Comparison of ENCODE assay signal across 13 cellular contexts in the genomic region with DNA sequence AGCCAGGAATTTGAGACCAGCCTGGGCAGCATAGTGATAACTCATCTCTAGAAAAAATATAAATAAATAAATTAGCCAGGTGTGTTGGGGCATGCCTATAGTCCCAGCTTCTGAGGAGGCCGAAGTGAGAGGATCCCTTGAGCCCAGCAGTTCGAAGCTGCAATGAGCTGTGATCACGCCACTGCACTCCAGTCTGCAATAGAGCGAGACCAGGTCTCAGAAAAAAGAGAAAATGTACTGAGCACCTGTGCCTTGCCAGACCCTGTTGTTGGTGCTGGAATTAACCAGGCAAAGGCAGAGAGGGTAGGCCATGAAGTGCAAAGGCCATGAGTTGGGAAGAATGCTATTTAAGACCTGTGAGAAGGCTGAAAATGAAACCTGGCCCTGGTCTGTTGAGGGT. TPM values are rescaled to one million over a fixed set of nuclear protein-coding genes. Genes with fewer than 3 reads are reported as not detected.
DNase-seq lines count a peak whose midpoint lies in the region; ATAC-seq and TF ChIP-seq lines count a peak whose summit lies in the region.
"Had no signal": no experiment of that assay in that cellular context is flagged by ENCODE, and none has a peak within 500 bp of the region (broad histone marks: within the 10 kb centered on the region; RNA-seq: fewer than 3 reads in every experiment).

No MANE protein-coding gene starts in this region.

- H3K27ac ChIP-seq in BLaER1 treated with 17β-estradiol and CSF1 and Interleukin-3, amounts not matched to agents 10 nM and 100 nM, result no peak overlapping the region
- H3K27ac ChIP-seq in neural progenitor cell (no peak overlapping the region), osteoblast (ENCODE audit: low read depth, low read length) (no peak overlapping the region)

- POLR2A ChIA-PET in Caco-2 (lab: Charles Lee), result no interaction called here
- POLR2A ChIA-PET in WTC11 (lab: Charles Lee), result no interaction called here

- H3K27me3 ChIP-seq in BLaER1 treated with 17β-estradiol and CSF1 and Interleukin-3, amounts not matched to agents 10 nM and 100 nM, result no peaks in the 10 kb centered on the region
- no peaks in the 10 kb centered on the region for H3K27me3 ChIP-seq in Caco-2 (replicated peaks; ENCODE audit: control insufficient read depth, insufficient read depth, low read length)
- H3K27me3 ChIP-seq in neural progenitor cell, result no peaks in the 10 kb centered on the region
- H3K27me3 ChIP-seq in osteoblast (ENCODE audit: insufficient read depth, low read length), result no peaks in the 10 kb centered on the region

- peak overlapping the region in 8 of 11 experiments; percentile 0 to 97 (median 26); a peak in 6 of 22 replicates for H3K9ac ChIP-seq in BLaER1 treated with 17β-estradiol and CSF1 and Interleukin-3, amounts not matched to agents 10 nM and 100 nM
- H3K9ac ChIP-seq in neural progenitor cell, result no peak overlapping the region

- peak overlapping the region; percentile 56 for H3K27ac Mint-ChIP-seq in Caco-2 (ENCODE audit: unreplicated experiment)
- 0 out of 2 replicates have a peak overlapping the region, but pooled peaks have one; percentile 45 for H3K27ac Mint-ChIP-seq in WTC11
- no peak overlapping the region for H3K27ac Mint-ChIP-seq in neural progenitor cell
- H3K27ac Mint-ChIP-seq: CD8-positive, alpha-beta T cell had no signal

- no peak for ATAC-seq in WTC11
- ATAC-seq: CD8-positive, alpha-beta T cell had no signal

- peaks cover 31% of the 10 kb centered on the region for H3F3A ChIP-seq in neural progenitor cell (ENCODE audit: low read depth)

- H3K4me1 Mint-ChIP-seq in Caco-2 (ENCODE audit: low read depth, unreplicated experiment) (peaks cover 13% of the 10 kb centered on the region), WTC11 (peaks cover 8% of the 10 kb centered on the region), neural progenitor cell (peaks cover 32% of the 10 kb centered on the region)

- H2AFZ ChIP-seq in neural progenitor cell (replicated peaks) (no peak overlapping the region), osteoblast (ENCODE audit: low read length) (no peak overlapping the region)

- H3K4me3 ChIP-seq in BLaER1 treated with 17β-estradiol and CSF1 and Interleukin-3, amounts not matched to agents 10 nM and 100 nM, result no peak overlapping the region
- H3K4me3 ChIP-seq in Caco-2 (ENCODE audit: low read depth, low read length) (no peak overlapping the region), neural progenitor cell (no peak overlapping the region), osteoblast (ENCODE audit: insufficient read depth, low read length) (no peak overlapping the region)

- no peaks in the 10 kb centered on the region for H3K27me3 Mint-ChIP-seq in Caco-2 (ENCODE audit: insufficient read depth, unreplicated experiment)
- H3K27me3 Mint-ChIP-seq in WTC11 (ENCODE audit: low read depth), result no peaks in the 10 kb centered on the region
- H3K27me3 Mint-ChIP-seq in neural progenitor cell (ENCODE audit: insufficient read depth, low read depth), result peaks cover 20% of the 10 kb centered on the region
- H3K27me3 Mint-ChIP-seq: B cell had no signal

- H3K36me3 Mint-ChIP-seq in Caco-2 (ENCODE audit: insufficient read depth, unreplicated experiment) (peaks cover 89% of the 10 kb centered on the region), WTC11 (peaks cover 53% of the 10 kb centered on the region), neural progenitor cell (peaks cover 32% of the 10 kb centered on the region)

- H3K9me3 Mint-ChIP-seq in Caco-2 (ENCODE audit: unreplicated experiment), result no peaks in the 10 kb centered on the region
- no peaks in the 10 kb centered on the region for H3K9me3 Mint-ChIP-seq in WTC11
- no peaks in the 10 kb centered on the region for H3K9me3 Mint-ChIP-seq in neural progenitor cell
- H3K9me3 Mint-ChIP-seq: CD8-positive, alpha-beta T cell had no signal

- TF ChIP-seq CTCF in Caco-2 (IDR thresholded peaks at IDR 0.05; ENCODE audit: insufficient read depth in 1 of 2, low read depth in 1 of 2, low read length in 1 of 2, severe bottlenecking in 1 of 2, unreplicated experiment in 1 of 2) (no peak), WTC11 (IDR thresholded peaks at IDR 0.05) (no peak), neural progenitor cell (IDR thresholded peaks at IDR 0.05) (no peak), osteoblast (IDR thresholded peaks at IDR 0.05; ENCODE audit: extremely low read depth, low read depth, low read length) (no peak)

- peak overlapping the region in 2 of 11 experiments; percentile 2 to 10; a peak in 1 of 22 replicates for H3K4me2 ChIP-seq in BLaER1 treated with 17β-estradiol and CSF1 and Interleukin-3, amounts not matched to agents 10 nM and 100 nM
- H3K4me2 ChIP-seq in neural progenitor cell (no peak overlapping the region), osteoblast (ENCODE audit: insufficient read depth, low read length) (no peak overlapping the region)

- intact Hi-C loops in Caco-2 (cut with micrococcal nuclease; ENCODE audit: unreplicated experiment), result no loop called here

- peaks cover 30 to 74% (median 50%) of the 10 kb centered on the region in 10 experiments for H3K4me1 ChIP-seq in BLaER1 treated with 17β-estradiol and CSF1 and Interleukin-3, amounts not matched to agents 10 nM and 100 nM
- H3K4me1 ChIP-seq in Caco-2 (peaks cover 11% of the 10 kb centered on the region; the same call in 1 of the 2 replicates), neural progenitor cell (peaks cover 22% of the 10 kb centered on the region), osteoblast (ENCODE audit: insufficient read depth, low read length) (peaks cover 19% of the 10 kb centered on the region)

- peaks cover 29% of the 10 kb centered on the region for H3K79me2 ChIP-seq in neural progenitor cell (ENCODE audit: low read depth)
- H3K79me2 ChIP-seq in osteoblast (ENCODE audit: insufficient read depth, low read length), result peaks cover 22% of the 10 kb centered on the region

- H3K9me3 ChIP-seq in BLaER1 treated with 17β-estradiol and CSF1 and Interleukin-3, amounts not matched to agents 10 nM and 100 nM (replicated peaks in 1 of 11), result no peaks in the 10 kb centered on the region
- H3K9me3 ChIP-seq in Caco-2 (no peaks in the 10 kb centered on the region), neural progenitor cell (ENCODE audit: low read depth) (no peaks in the 10 kb centered on the region), osteoblast (ENCODE audit: low read depth, low read length) (no peaks in the 10 kb centered on the region)

- H3K36me3 ChIP-seq in BLaER1 treated with 17β-estradiol and CSF1 and Interleukin-3, amounts not matched to agents 10 nM and 100 nM, result peaks cover 63 to 69% (median 65%) of the 10 kb centered on the region in 11 experiments
- H3K36me3 ChIP-seq in Caco-2 (ENCODE audit: control insufficient read depth, insufficient read depth, low read length), result peaks cover 9% of the 10 kb centered on the region
- H3K36me3 ChIP-seq in neural progenitor cell, result peaks cover 4% of the 10 kb centered on the region
- peaks cover 64% of the 10 kb centered on the region for H3K36me3 ChIP-seq in osteoblast (ENCODE audit: insufficient read depth, low read length)

- H3K4me3 Mint-ChIP-seq in Caco-2 (ENCODE audit: unreplicated experiment) (no peak overlapping the region), WTC11 (no peak overlapping the region), neural progenitor cell (peak overlapping the region; percentile 97)

- BruUV-seq in Caco-2 (replicated peaks; lab: Mats Ljungman, UMichigan), result no TSS peak

- CTCF ChIA-PET in Caco-2 (lab: Charles Lee) (no interaction called here), WTC11 (lab: Charles Lee) (no interaction called here)

- H4K20me1 ChIP-seq in BLaER1 treated with 17β-estradiol and CSF1 and Interleukin-3, amounts not matched to agents 10 nM and 100 nM, result peaks cover 39 to 72% (median 67%) of the 10 kb centered on the region in 11 experiments
- H4K20me1 ChIP-seq in neural progenitor cell (ENCODE audit: low read depth) (peaks cover 55% of the 10 kb centered on the region), osteoblast (ENCODE audit: insufficient read depth, low read length) (peaks cover 32% of the 10 kb centered on the region)

- DNase-seq in Caco-2 (no peak), WTC11 (ENCODE audit: low spot score) (no peak), neural progenitor cell (ENCODE audit: low spot score) (no peak), osteoblast (ENCODE audit: insufficient read length, low spot score, missing footprints) (no peak), hepatic stellate cell (ENCODE audit: low spot score) (no peak)
- no peak for DNase-seq in effector CD8-positive, alpha-beta T cell (lab: John Stamatoyannopoulos, UW)
- DNase-seq: CD8-positive, alpha-beta T cell; KBM-7; NCI-H1417 treated with DMSO at 0.1 percent for 48 hours; NCI-H2081; NCI-H510A treated with DMSO at 0.1 percent for 48 hours had no signal

TF ChIP-seq in WTC11, 78 proteins besides CTCF, POLR2A, EP300 and RAD21 (continues in another document):
- TF ChIP-seq ZNF232 (CRISPR knock-in tag; IDR thresholded peaks at IDR 0.05) (no peak), NR3C1 (CRISPR knock-in tag; conservative IDR thresholded peaks at IDR 0.05; ENCODE audit: low read depth) (no peak), SMAD4 (CRISPR knock-in tag; IDR thresholded peaks at IDR 0.05) (no peak)

RNA-seq across cellular contexts. Expression of a gene that starts 2.7 kb away (rescaled TPM):
- total RNA-seq in Caco-2 (2022), result 74.6 and 81.3 TPM in 2 replicates
- 70.4 to 72.6 TPM (median 71.9 TPM) in 3 replicates for total RNA-seq in WTC11 (2021)
- 50.3 and 107 TPM in 2 replicates for total RNA-seq in neural progenitor cell (ENCODE audit: low replicate concordance)
- 63.6 and 66.2 TPM in 2 replicates for total RNA-seq in osteoblast

RNA-seq across cellular contexts. Expression of a gene that starts 16.5 kb away (rescaled TPM):
- 3.6 and 3.9 TPM in 2 replicates for total RNA-seq in Caco-2 (2022)
- total RNA-seq in WTC11 (2021), result 1.1 to 1.4 TPM (median 1.1 TPM) in 3 replicates
- 0.69 and 0.74 TPM in 2 replicates for total RNA-seq in neural progenitor cell (ENCODE audit: low replicate concordance)
- 0.59 and 0.72 TPM in 2 replicates for total RNA-seq in osteoblast

RNA-seq across cellular contexts. Expression of a gene that starts 26.1 kb away (rescaled TPM):
- total RNA-seq in Caco-2 (2022), result 77.3 and 77.4 TPM in 2 replicates
- total RNA-seq in WTC11 (2021), result 59.8 to 67.2 TPM (median 61.6 TPM) in 3 replicates
- total RNA-seq in neural progenitor cell (ENCODE audit: low replicate concordance), result 10.6 and 31.5 TPM in 2 replicates
- 23.3 and 25.0 TPM in 2 replicates for total RNA-seq in osteoblast

RNA-seq across cellular contexts. Expression of a gene that starts 39.8 kb away (rescaled TPM):
- total RNA-seq in Caco-2 (2022), result 22.4 and 22.6 TPM in 2 replicates
- total RNA-seq in WTC11 (2021), result 15.9 to 19.4 TPM (median 19.1 TPM) in 3 replicates
- 0.02 and 3.5 TPM in 2 replicates for total RNA-seq in neural progenitor cell (ENCODE audit: low replicate concordance)
- not detected in 2 replicates for total RNA-seq in osteoblast
